ENCODE assay signal across 12 cellular contexts in genomic region chr2:230636684-230637271, GRCh38.
DNase-seq lines count a peak whose midpoint lies in the region; ATAC-seq and TF ChIP-seq lines count a peak whose summit lies in the region.
"Had no signal": no experiment of that assay in that cellular context is flagged by ENCODE, and none has a peak within 500 bp of the region (broad histone marks: within the 10 kb centered on the region; RNA-seq: fewer than 3 reads in every experiment).

No MANE protein-coding gene starts in this region.

- no peak overlapping the region for H3K4me3 Mint-ChIP-seq in activated T-helper 2 cell treated with anti-CD3 and anti-CD28 coated beads, Interferon-gamma antibody, Interleukin-2, Interleukin-4, amounts not matched to agents 10 μg/mL and 5 μg/mL and 100 μg/mL, durations not matched to agents 14 hours and 24 hours and 36 hours (ENCODE audit: low read depth)
- no peak overlapping the region for H3K4me3 Mint-ChIP-seq in glutamatergic neuron (ENCODE audit: unreplicated experiment)
- H3K4me3 Mint-ChIP-seq: CD8-positive, alpha-beta memory T cell had no signal

- no peaks in the 10 kb centered on the region for H3K9me3 Mint-ChIP-seq in activated T-helper 2 cell treated with anti-CD3 and anti-CD28 coated beads, Interferon-gamma antibody, Interleukin-2, Interleukin-4, amounts not matched to agents 10 μg/mL and 5 μg/mL and 100 μg/mL, durations not matched to agents 14 hours and 24 hours and 36 hours
- no peaks in the 10 kb centered on the region for H3K9me3 Mint-ChIP-seq in glutamatergic neuron (ENCODE audit: unreplicated experiment)
- H3K9me3 Mint-ChIP-seq: CD8-positive, alpha-beta memory T cell had no signal

- peak overlapping the region; percentile 70 for H3K27ac ChIP-seq in DOHH2 (ENCODE audit: low read depth, low read length)
- H3K27ac ChIP-seq: neutrophil, PC-9, testis had no signal

- H3K27me3 Mint-ChIP-seq in activated T-helper 2 cell treated with anti-CD3 and anti-CD28 coated beads, Interferon-gamma antibody, Interleukin-2, Interleukin-4, amounts not matched to agents 10 μg/mL and 5 μg/mL and 100 μg/mL, durations not matched to agents 14 hours and 24 hours and 36 hours (ENCODE audit: low read depth) = no peaks in the 10 kb centered on the region
- H3K27me3 Mint-ChIP-seq in glutamatergic neuron (ENCODE audit: unreplicated experiment) = no peaks in the 10 kb centered on the region
- H3K27me3 Mint-ChIP-seq: CD8-positive, alpha-beta memory T cell had no signal

- H4K20me1 ChIP-seq in DOHH2 (ENCODE audit: control insufficient read depth, insufficient read depth, low read depth, low read length) = no peaks in the 10 kb centered on the region

- H3K4me1 Mint-ChIP-seq in activated T-helper 2 cell treated with anti-CD3 and anti-CD28 coated beads, Interferon-gamma antibody, Interleukin-2, Interleukin-4, amounts not matched to agents 10 μg/mL and 5 μg/mL and 100 μg/mL, durations not matched to agents 14 hours and 24 hours and 36 hours (ENCODE audit: low read depth) = peaks cover 8% of the 10 kb centered on the region
- no peaks in the 10 kb centered on the region for H3K4me1 Mint-ChIP-seq in glutamatergic neuron (ENCODE audit: low read depth, unreplicated experiment)

- H3K36me3 ChIP-seq in DOHH2 (ENCODE audit: control insufficient read depth, low read length) = no peaks in the 10 kb centered on the region
- H3K36me3 ChIP-seq: neutrophil had no signal

- H3F3A ChIP-seq in DOHH2 (ENCODE audit: control insufficient read depth, insufficient read depth) = peaks cover 8% of the 10 kb centered on the region; the same call in 1 of the 2 replicates

- peak overlapping the region; percentile 44 for H3K4me3 ChIP-seq in DOHH2 (ENCODE audit: low read length)
- H3K4me3 ChIP-seq: PC-9, testis had no signal

- H3K79me2 ChIP-seq in DOHH2 (ENCODE audit: control insufficient read depth, low read length) = no peaks in the 10 kb centered on the region

- ATAC-seq in GM18502 (IDR thresholded peaks at IDR 0.05; ENCODE audit: poor library complexity, unreplicated experiment) (peak; percentile 53), HG03045 (IDR thresholded peaks at IDR 0.05; ENCODE audit: unreplicated experiment) (peak; percentile 59), HG03442 (IDR thresholded peaks at IDR 0.05; ENCODE audit: unreplicated experiment) (no peak)

- H3K4me1 ChIP-seq in DOHH2 (ENCODE audit: control insufficient read depth, low read length) = peaks cover 50% of the 10 kb centered on the region
- H3K4me1 ChIP-seq: testis had no signal

- peak overlapping the region; percentile 70 for H3K4me2 ChIP-seq in DOHH2 (ENCODE audit: low read length)
- H3K4me2 ChIP-seq: PC-9 had no signal

- no peaks in the 10 kb centered on the region for H3K9me3 ChIP-seq in DOHH2 (ENCODE audit: control insufficient read depth, insufficient read depth, low read length)
- H3K9me3 ChIP-seq: neutrophil, testis had no signal

- no peak for DNase-seq in activated T-helper 2 cell treated with anti-CD3 and anti-CD28 coated beads, Interferon-gamma antibody, Interleukin-2, Interleukin-4, amounts not matched to agents 10 μg/mL and 5 μg/mL and 100 μg/mL, durations not matched to agents 14 hours and 24 hours and 36 hours (ENCODE audit: low spot score)
- DNase-seq in glutamatergic neuron (no peak), NCI-H146 (lab: John Stamatoyannopoulos, UW) (no peak)
- DNase-seq: CD8-positive, alpha-beta memory T cell; NCI-H1105; PC-9; testis had no signal

- no peaks in the 10 kb centered on the region for H3K27me3 ChIP-seq in DOHH2 (ENCODE audit: control insufficient read depth, low read length)
- H3K27me3 ChIP-seq: neutrophil, testis had no signal

- intact Hi-C loops in activated T-helper 2 cell treated with anti-CD3 and anti-CD28 coated beads, Interferon-gamma antibody, Interleukin-2, Interleukin-4, amounts not matched to agents 10 μg/mL and 5 μg/mL and 100 μg/mL, durations not matched to agents 14 hours and 24 hours and 36 hours (cut with micrococcal nuclease) = loop anchor here (1.0 kb wide), 1 partner anchor 23 kb away; no protein-coding TSS in a partner anchor

- peak overlapping the region; percentile 76 for H3K27ac Mint-ChIP-seq in activated T-helper 2 cell treated with anti-CD3 and anti-CD28 coated beads, Interferon-gamma antibody, Interleukin-2, Interleukin-4, amounts not matched to agents 10 μg/mL and 5 μg/mL and 100 μg/mL, durations not matched to agents 14 hours and 24 hours and 36 hours
- no peak overlapping the region for H3K27ac Mint-ChIP-seq in glutamatergic neuron (ENCODE audit: unreplicated experiment)

- no peak for TF ChIP-seq CTCF in DOHH2 (IDR thresholded peaks at IDR 0.05; ENCODE audit: low read depth, low read length, poor library complexity, severe bottlenecking)
- no peak for TF ChIP-seq CTCF in glutamatergic neuron (IDR thresholded peaks at IDR 0.05; ENCODE audit: partially characterized antibody, unreplicated experiment)

- no peaks in the 10 kb centered on the region for H3K9me2 ChIP-seq in DOHH2 (replicated peaks; ENCODE audit: control insufficient read depth, low read length)

- no peaks in the 10 kb centered on the region for H3K36me3 Mint-ChIP-seq in activated T-helper 2 cell treated with anti-CD3 and anti-CD28 coated beads, Interferon-gamma antibody, Interleukin-2, Interleukin-4, amounts not matched to agents 10 μg/mL and 5 μg/mL and 100 μg/mL, durations not matched to agents 14 hours and 24 hours and 36 hours (ENCODE audit: low read depth)
- H3K36me3 Mint-ChIP-seq in glutamatergic neuron (ENCODE audit: unreplicated experiment) = no peaks in the 10 kb centered on the region
- H3K36me3 Mint-ChIP-seq: CD8-positive, alpha-beta memory T cell had no signal
